In genomic region chr10:132753596-132753995, GRCh38 we compare ENCODE assay signal across 10 cellular contexts. TPM values are rescaled to one million over a fixed set of nuclear protein-coding genes. Genes with fewer than 3 reads are reported as not detected.
"Had no signal": no experiment of that assay in that cellular context is flagged by ENCODE, and none has a peak within 500 bp of the region (broad histone marks: within the 10 kb centered on the region; RNA-seq: fewer than 3 reads in every experiment).

No MANE protein-coding gene starts in this region.

- H3K36me3 ChIP-seq: HAP-1 had no signal

- H3K27ac Mint-ChIP-seq: HFFc6 had no signal

- H3K4me3 Mint-ChIP-seq: HFFc6 had no signal

- ATAC-seq: HCT116, K562 had no signal

- H3K4me1 ChIP-seq: HAP-1 had no signal

- DNase-seq: GM23248, GOT3, H7, HFFc6, IMR-90 had no signal

- H3K27ac ChIP-seq: GM23248 had no signal

- H3K9me3 ChIP-seq: HAP-1 had no signal

- H3K4me3 ChIP-seq: GM23248, HAP-1, K562 had no signal

RNA-seq across cellular contexts. Expression of gene NKX6-2, which starts 32.4 kb away (rescaled TPM):
- total RNA-seq: GM23248, H4, HFFc6, HT-29, IMR-90, K562 had no signal
- polyA plus RNA-seq: IMR-90 had no signal
